11 cellular contexts compared by ENCODE assay signal in the genomic region with DNA sequence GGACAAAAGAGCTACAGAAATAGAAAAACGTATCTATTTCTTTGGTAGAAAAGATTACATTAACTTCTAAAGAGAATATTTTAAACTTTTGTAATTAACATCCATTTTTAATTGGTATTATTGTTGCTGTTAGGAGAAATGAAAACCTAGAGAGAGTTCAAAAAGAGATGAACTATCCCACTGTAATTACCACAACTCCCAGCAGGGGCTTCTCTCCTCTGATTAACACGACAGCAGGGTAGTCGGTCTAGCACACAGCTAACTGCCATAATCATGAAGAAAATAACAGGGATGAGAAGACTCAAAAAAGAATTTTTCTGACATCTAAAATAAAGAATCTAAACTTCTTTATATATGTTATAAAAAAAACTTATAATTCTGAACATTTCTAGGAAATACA.
DNase-seq lines count a peak whose midpoint lies in the region; ATAC-seq and FAIRE-seq lines count a peak whose summit lies in the region.
"Had no signal": no experiment of that assay in that cellular context is flagged by ENCODE, and none has a peak within 500 bp of the region (broad histone marks: within the 10 kb centered on the region; RNA-seq: fewer than 3 reads in every experiment).

No MANE protein-coding gene starts in this region.

- DNase-seq in AG20443 (ENCODE audit: low spot score) (peak; percentile 4), HuH-7 (ENCODE audit: low spot score) (peak; percentile 54), RPMI8226 (peak; percentile 7), frontal cortex (ENCODE audit: low spot score in 2 of 2) (no peak), hepatic stellate cell (ENCODE audit: low spot score) (no peak), NCI-H345 (lab: John Stamatoyannopoulos, UW) (no peak), T-helper 1 cell (no peak)
- DNase-seq: naive thymus-derived CD8-positive, alpha-beta T cell; stimulated activated CD8-positive, alpha-beta memory T cell treated with anti-CD3 and anti-CD28 coated beads, Interleukin-4, amount 100 ng/mL, for 48 hours had no signal

- peak; percentile 56 for FAIRE-seq in frontal cortex (lab: Jason Lieb, UNC)
- FAIRE-seq: colon had no signal

- ATAC-seq in HG03280 (IDR thresholded peaks at IDR 0.05; ENCODE audit: unreplicated experiment) = no peak
- ATAC-seq: naive thymus-derived CD8-positive, alpha-beta T cell had no signal

Comparison
In these comparisons a context has a peak if more than half of its experiments do, and no peak if none do; other contexts are left out.
1. DNase-seq: peak in AG20443 (single experiment), HuH-7 (single experiment) and RPMI8226 (single experiment); none in frontal cortex (0 of 2), hepatic stellate cell (single experiment), NCI-H345 (single experiment) and T-helper 1 cell (0 of 5).